Comparison of ENCODE assay signal across 8 cellular contexts in the genomic region with DNA sequence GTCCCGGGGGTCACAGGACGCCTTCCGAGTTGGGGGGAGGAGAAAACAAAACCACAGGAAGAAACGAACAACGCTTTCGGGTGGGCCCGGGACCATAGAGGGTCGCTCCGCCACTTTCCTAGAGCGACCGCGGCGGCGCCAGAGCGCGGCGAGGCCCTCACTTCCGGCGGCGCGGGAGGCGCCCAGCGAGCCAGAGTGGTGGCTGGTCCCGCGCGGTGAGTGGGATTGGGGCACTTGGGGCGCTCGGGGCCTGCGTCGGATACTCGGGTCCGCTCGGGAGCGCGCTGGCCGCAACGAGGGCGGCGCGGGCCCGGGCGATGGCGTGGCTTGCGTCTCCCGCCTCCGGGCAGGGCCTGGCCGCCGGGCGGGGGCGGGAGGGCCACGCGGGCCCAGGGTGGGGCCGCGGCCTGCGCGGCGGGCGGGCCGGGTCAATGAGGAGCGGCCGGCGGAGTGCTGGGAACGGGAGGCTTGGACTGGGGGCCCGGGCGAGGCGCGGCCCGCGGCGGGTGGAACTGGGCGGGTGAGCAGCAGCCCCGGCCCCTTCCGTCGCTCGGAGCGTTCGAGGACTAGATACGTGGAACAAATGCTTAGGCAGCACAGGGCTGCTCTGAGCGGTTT. TPM values are rescaled to one million over a fixed set of nuclear protein-coding genes. Genes with fewer than 3 reads are reported as not detected.
DNase-seq lines count a peak whose midpoint lies in the region; ATAC-seq, FAIRE-seq and TF ChIP-seq lines count a peak whose summit lies in the region.

Gene ZNF22 (plus strand): TSS at position 160 of the 618 bp plus-strand sequence. CDS start 2,446 bp downstream, outside the sequence.

- peak within 1 kb of the TSS; percentile 80 for H2BK15ac ChIP-seq in mesenchymal stem cell (ENCODE audit: low read depth, poor library complexity, severe bottlenecking)

- peaks cover 3% of the 10 kb centered on the region for H3K27me3 Mint-ChIP-seq in activated CD8-positive, alpha-beta T cell treated with anti-CD3 and anti-CD28 coated beads, Interleukin-2, amount 10 ng/mL, durations not matched to agents 7 days and 5 days (ENCODE audit: low read depth)

- no peak within 1 kb of the TSS for H2AK5ac ChIP-seq in mesenchymal stem cell (ENCODE audit: low read length, severe bottlenecking)

- WGBS in A549 (ENCODE audit: missing lambda C conversion rate) = 12% methylated on average over 29 of the region's 79 CpGs
- 2% methylated on average over 72 of the region's 79 CpGs for WGBS in mesenchymal stem cell

- H3K4ac ChIP-seq in mesenchymal stem cell (ENCODE audit: low read depth in 1 of 2, low read length in 2 of 2) = peak within 1 kb of the TSS; percentile 83 to 96

- H4K91ac ChIP-seq in mesenchymal stem cell (ENCODE audit: low read length) = peak within 1 kb of the TSS; percentile 90

- CTCF ChIA-PET in A549 (lab: Yijun Ruan, JAX) = no interaction called here
- CTCF ChIA-PET in activated CD8-positive, alpha-beta T cell treated with anti-CD3 and anti-CD28 coated beads, Interleukin-2, amount 10 ng/mL, durations not matched to agents 7 days and 5 days (lab: Charles Lee) = interaction anchor here (0.9 to 2.9 kb wide), 6 partner anchors 7 to 68 kb away, joined by 3 to 15 read pairs (median 3); no protein-coding TSS in a partner anchor

- no peak for TF ChIP-seq POLR2A in A549 (IDR thresholded peaks at IDR 0.05; ENCODE audit: low read length)

- TF ChIP-seq CTCF in A549 (IDR thresholded peaks at IDR 0.05) = no peak

- peak within 1 kb of the TSS; percentile 58 for H2AFZ ChIP-seq in mesenchymal stem cell (ENCODE audit: low read depth, low read length)

- peaks cover 52% of the 10 kb centered on the region for H3K4me1 Mint-ChIP-seq in activated CD8-positive, alpha-beta T cell treated with anti-CD3 and anti-CD28 coated beads, Interleukin-2, amount 10 ng/mL, durations not matched to agents 7 days and 5 days (ENCODE audit: low read depth)

- H3K4me1 ChIP-seq in A549 = 0 out of 3 replicates have a peak, but pooled peaks cover 3% of the 10 kb centered on the region
- no peaks in the 10 kb centered on the region for H3K4me1 ChIP-seq in effector memory CD4-positive, alpha-beta T cell (ENCODE audit: control insufficient read depth, insufficient read depth, low read length, poor library complexity, severe bottlenecking)
- H3K4me1 ChIP-seq in mesenchymal stem cell (ENCODE audit: control insufficient read depth, insufficient read depth, low read depth, low read length) = peaks cover 16% of the 10 kb centered on the region

- POLR2A ChIA-PET in A549 (lab: Yijun Ruan, JAX) = no interaction called here
- POLR2A ChIA-PET in activated CD8-positive, alpha-beta T cell treated with anti-CD3 and anti-CD28 coated beads, Interleukin-2, amount 10 ng/mL, durations not matched to agents 7 days and 5 days (lab: Charles Lee) = interaction anchor here (0.7 to 2.3 kb wide), 10 partner anchors 19 to 421 kb away, joined by 3 to 7 read pairs (median 4); partner anchors contain the start of genes DEPP1 and RASSF4

- H3K4me3 ChIP-seq in A549 (peak within 1 kb of the TSS; percentile 62), mesenchymal stem cell (ENCODE audit: insufficient read depth in 1 of 2, low read depth in 1 of 2, low read length in 2 of 2) (peak within 1 kb of the TSS; percentile 53 to 81)
- H3K4me3 ChIP-seq in effector memory CD4-positive, alpha-beta T cell (ENCODE audit: insufficient read depth, low read depth, low read length, poor library complexity, severe bottlenecking) = peak within 1 kb of the TSS; percentile 54

- H3K18ac ChIP-seq in mesenchymal stem cell (ENCODE audit: low read depth in 1 of 2, low read length in 2 of 2) = peak within 1 kb of the TSS; percentile 87 to 97

- peak within 1 kb of the TSS; percentile 99 for H3K27ac Mint-ChIP-seq in activated CD8-positive, alpha-beta T cell treated with anti-CD3 and anti-CD28 coated beads, Interleukin-2, amount 10 ng/mL, durations not matched to agents 7 days and 5 days

- peak; percentile 16 to 67 for DNase-seq in A549 (ENCODE audit: low read depth in 1 of 2, low spot score in 1 of 2)
- DNase-seq in NCI-H226 = peak; percentile 48
- DNase-seq in activated CD8-positive, alpha-beta T cell treated with anti-CD3 and anti-CD28 coated beads, Interleukin-2, amount 10 ng/mL, durations not matched to agents 7 days and 5 days = peak; percentile 83
- DNase-seq in effector memory CD4-positive, alpha-beta T cell = peak; percentile 32 to 40 (median 35)
- DNase-seq in mesenchymal stem cell = peak; percentile 56
- peak; percentile 51 to 68 for DNase-seq in stimulated activated CD8-positive, alpha-beta memory T cell treated with anti-CD3 and anti-CD28 coated beads, Interleukin-15, amount 100 ng/mL, for 4 hours (ENCODE audit: low read depth in 2 of 2)

- no peaks in the 10 kb centered on the region for H3K27me3 ChIP-seq in effector memory CD4-positive, alpha-beta T cell (replicated peaks; ENCODE audit: control insufficient read depth, insufficient read depth, low read length, poor library complexity, severe bottlenecking)
- peaks cover 0 to 11% of the 10 kb centered on the region in 2 experiments for H3K27me3 ChIP-seq in mesenchymal stem cell (ENCODE audit: control insufficient read depth in 1 of 2, insufficient read depth in 1 of 2, low read length in 2 of 2)

- peak within 1 kb of the TSS in 1 of 2 experiments; percentile 56 for H3K14ac ChIP-seq in mesenchymal stem cell (ENCODE audit: low read length in 2 of 2)

- H3K36me3 Mint-ChIP-seq in activated CD8-positive, alpha-beta T cell treated with anti-CD3 and anti-CD28 coated beads, Interleukin-2, amount 10 ng/mL, durations not matched to agents 7 days and 5 days (ENCODE audit: low read depth) = peaks cover 43% of the 10 kb centered on the region

- H2BK12ac ChIP-seq in mesenchymal stem cell (ENCODE audit: low read length in 2 of 2) = peak within 1 kb of the TSS; percentile 35 to 52

- H3K27ac ChIP-seq in A549 = peak within 1 kb of the TSS; percentile 76 to 92
- H3K27ac ChIP-seq in effector memory CD4-positive, alpha-beta T cell (ENCODE audit: insufficient read depth, low read length, poor library complexity, severe bottlenecking) = peak within 1 kb of the TSS; percentile 40
- peak within 1 kb of the TSS; percentile 63 for H3K27ac ChIP-seq in mesenchymal stem cell (ENCODE audit: low read length, poor library complexity, severe bottlenecking)

- H3K9me3 ChIP-seq in A549 (peaks cover 50% of the 10 kb centered on the region), mesenchymal stem cell (ENCODE audit: control insufficient read depth, low read length) (peaks cover 8% of the 10 kb centered on the region)
- H3K9me3 ChIP-seq in effector memory CD4-positive, alpha-beta T cell (ENCODE audit: control insufficient read depth, low read length) = no peaks in the 10 kb centered on the region

- H3K23ac ChIP-seq in mesenchymal stem cell (ENCODE audit: low read length in 2 of 2) = peak within 1 kb of the TSS in 1 of 2 experiments; percentile 73

- peak within 1 kb of the TSS; percentile 95 for H3K9ac ChIP-seq in mesenchymal stem cell (ENCODE audit: low read length)

- no peak within 1 kb of the TSS for H2BK5ac ChIP-seq in mesenchymal stem cell (ENCODE audit: low read depth, low read length, poor library complexity, severe bottlenecking)

- H3K36me3 ChIP-seq in effector memory CD4-positive, alpha-beta T cell (ENCODE audit: control insufficient read depth, insufficient read depth, low read length) = peaks cover 12% of the 10 kb centered on the region
- peaks cover 3 to 24% of the 10 kb centered on the region in 2 experiments for H3K36me3 ChIP-seq in mesenchymal stem cell (ENCODE audit: control insufficient read depth in 1 of 2, insufficient read depth in 2 of 2, low read depth in 1 of 2, low read length in 2 of 2)

- TF ChIP-seq EP300 in A549 (IDR thresholded peaks at IDR 0.05) = no peak

- peak; percentile 83 to 90 for ATAC-seq in A549
- peak; percentile 32 for ATAC-seq in GM18508 (IDR thresholded peaks at IDR 0.05; ENCODE audit: insufficient read depth, unreplicated experiment)
- peak; percentile 63 for ATAC-seq in HG02973 (IDR thresholded peaks at IDR 0.05; ENCODE audit: unreplicated experiment)
- peak; percentile 87 for ATAC-seq in activated CD8-positive, alpha-beta T cell treated with anti-CD3 and anti-CD28 coated beads, Interleukin-2, amount 10 ng/mL, durations not matched to agents 7 days and 5 days

- FAIRE-seq in A549 (lab: Jason Lieb, UNC) = no peak

- H3K4me2 ChIP-seq in A549 = peak within 1 kb of the TSS; percentile 80
- peak within 1 kb of the TSS; percentile 65 for H3K4me2 ChIP-seq in mesenchymal stem cell (ENCODE audit: low read length, poor library complexity, severe bottlenecking)

- no peak for TF ChIP-seq RAD21 in A549 (conservative IDR thresholded peaks at IDR 0.05 in 1 of 2, IDR thresholded peaks at IDR 0.05 in 1 of 2)

- peaks cover 2% of the 10 kb centered on the region for H3K79me1 ChIP-seq in mesenchymal stem cell (replicated peaks; ENCODE audit: low read length, poor library complexity, severe bottlenecking)

- peak within 1 kb of the TSS; percentile 94 for H3K4me3 Mint-ChIP-seq in activated CD8-positive, alpha-beta T cell treated with anti-CD3 and anti-CD28 coated beads, Interleukin-2, amount 10 ng/mL, durations not matched to agents 7 days and 5 days

- peaks cover 23% of the 10 kb centered on the region for H3K9me3 Mint-ChIP-seq in activated CD8-positive, alpha-beta T cell treated with anti-CD3 and anti-CD28 coated beads, Interleukin-2, amount 10 ng/mL, durations not matched to agents 7 days and 5 days (ENCODE audit: insufficient read depth)

- peak within 1 kb of the TSS; percentile 89 for H2BK120ac ChIP-seq in mesenchymal stem cell (ENCODE audit: low read depth, low read length)

- H4K8ac ChIP-seq in mesenchymal stem cell (ENCODE audit: low read length) = peak within 1 kb of the TSS; percentile 92

TF ChIP-seq in A549, 52 proteins besides CTCF, POLR2A, EP300 and RAD21 (continues in another document):
- TF ChIP-seq, protein P1, sequence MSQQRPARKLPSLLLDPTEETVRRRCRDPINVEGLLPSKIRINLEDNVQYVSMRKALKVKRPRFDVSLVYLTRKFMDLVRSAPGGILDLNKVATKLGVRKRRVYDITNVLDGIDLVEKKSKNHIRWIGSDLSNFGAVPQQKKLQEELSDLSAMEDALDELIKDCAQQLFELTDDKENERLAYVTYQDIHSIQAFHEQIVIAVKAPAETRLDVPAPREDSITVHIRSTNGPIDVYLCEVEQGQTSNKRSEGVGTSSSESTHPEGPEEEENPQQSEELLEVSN (IDR thresholded peaks at IDR 0.05; ENCODE audit: borderline replicate concordance, low read depth) = peak; percentile 94
- TF ChIP-seq HOXB13 (CRISPR knock-in tag; IDR thresholded peaks at IDR 0.05; ENCODE audit: low read depth) = peak; percentile 66; the same call in 1 of the 2 replicates

RNA-seq across cellular contexts. Expression of gene ZNF22, which starts in this region (rescaled TPM):
- polyA plus RNA-seq in A549 (2011; rRNA removed) (11.0 and 13.0 TPM in 2 replicates), A549 (2017; fragmentation: RNase III; extraction: RNeasy Plus Mini Kit Qiagen cat#74134 plus additional on column Dnase treatment) (8.5 to 8.7 TPM (median 8.6 TPM) in 3 replicates)
- 2.8 and 2.9 TPM in 2 replicates for polyA plus RNA-seq in A549 (2012; cell fraction: cytosol; rRNA removed)
- 0.54 and 1.7 TPM in 2 replicates for polyA plus RNA-seq in A549 (2012; cell fraction: nucleus; rRNA removed)
- polyA minus RNA-seq in A549 (2011; rRNA and poly(A)+ RNA removed) = 1.4 and 2.2 TPM in 2 replicates
- 10 to 100 TPM; 44.6 to 45.2 TPM for total RNA-seq in activated CD8-positive, alpha-beta T cell treated with anti-CD3 and anti-CD28 coated beads, Interleukin-2, amount 10 ng/mL, durations not matched to agents 7 days and 5 days
- 13.5 TPM for polyA plus RNA-seq in mesenchymal stem cell (2013, experiment 1 of 2)
- 14.1 TPM for polyA plus RNA-seq in mesenchymal stem cell (2013, experiment 2 of 2)

Comparison
In these comparisons a context has a peak if more than half of its experiments do, and no peak if none do; other contexts are left out.
1. Peak in every context shown above with its lines: DNase-seq, ATAC-seq, H3K4me3 ChIP-seq and H3K27ac ChIP-seq.
2. ATAC-seq: peak in every context shown above with its lines; median percentile 87 in activated CD8-positive, alpha-beta T cell treated with anti-CD3 and anti-CD28 coated beads, Interleukin-2, amount 10 ng/mL, durations not matched to agents 7 days and 5 days; 86 in A549; 63 in HG02973; 32 in GM18508.